8 cellular contexts compared by ENCODE assay signal in genomic region chr4:124713213-124713592, GRCh38. TPM values are rescaled to one million over a fixed set of nuclear protein-coding genes. Genes with fewer than 3 reads are reported as not detected.
DNase-seq lines count a peak whose midpoint lies in the region; ATAC-seq and TF ChIP-seq lines count a peak whose summit lies in the region.

No MANE protein-coding gene starts in this region.

- no peaks in the 10 kb centered on the region for H3K36me3 ChIP-seq in PC-9 (ENCODE audit: low read depth)
- H3K36me3 ChIP-seq in body of pancreas (replicated peaks in 1 of 2; ENCODE audit: insufficient read depth in 1 of 2, low read depth in 2 of 2), result no peaks in the 10 kb centered on the region
- H3K36me3 ChIP-seq in iPS DF 6.9 (ENCODE audit: control insufficient read depth, insufficient read depth, low read length), result no peaks in the 10 kb centered on the region

- POLR2A ChIA-PET in PC-9 (lab: Charles Lee; ENCODE audit: unreplicated experiment), result no interaction called here

- no peak for TF ChIP-seq CTCF in HL-60 (IDR thresholded peaks at IDR 0.05; ENCODE audit: insufficient read depth, low read length)
- TF ChIP-seq CTCF in PC-9 (conservative IDR thresholded peaks at IDR 0.05), result peak; percentile 56
- peak in 6 of 7 experiments; percentile 20 to 64 (median 51) for TF ChIP-seq CTCF in body of pancreas (IDR thresholded peaks at IDR 0.05)

- no peaks in the 10 kb centered on the region for H4K20me1 ChIP-seq in PC-9 (ENCODE audit: insufficient read depth)

- WGBS in body of pancreas, 2 donors, result 3 to 4% methylated on average over 11 of the region's 11 CpGs
- WGBS in iPS DF 6.9 (ENCODE audit: insufficient coverage, insufficient read length), result no CpG with 5 or more reads among the region's 11 CpGs

- peaks cover 24% of the 10 kb centered on the region for H3F3A ChIP-seq in PC-9 (ENCODE audit: insufficient read depth, low read depth)

- peak overlapping the region; percentile 61 for H3K27ac ChIP-seq in HL-60 (replicated peaks)
- H3K27ac ChIP-seq in PC-9, result peak overlapping the region; percentile 68
- H3K27ac ChIP-seq in body of pancreas, result peak overlapping the region; percentile 89 to 96 (median 92)
- H3K27ac ChIP-seq in iPS DF 6.9 (ENCODE audit: low read length), result no peak overlapping the region

- peaks cover 21% of the 10 kb centered on the region for H3K79me2 ChIP-seq in PC-9 (ENCODE audit: low read depth)

- H3K4me3 ChIP-seq in HL-60 (replicated peaks; ENCODE audit: insufficient read depth, low read length), result peak overlapping the region; percentile 76
- peak overlapping the region; percentile 92 for H3K4me3 ChIP-seq in PC-9
- H3K4me3 ChIP-seq in body of pancreas, result peak overlapping the region; percentile 63 to 68
- peak overlapping the region; percentile 44; the same call in 1 of the 2 replicates for H3K4me3 ChIP-seq in iPS DF 6.9 (ENCODE audit: low read length)

- TSS peak; percentile 99 for BruUV-seq in PC-9 (replicated peaks; lab: Mats Ljungman, UMichigan)

- no peak for TF ChIP-seq POLR2A in body of pancreas (IDR thresholded peaks at IDR 0.05)

- H2AFZ ChIP-seq in PC-9, result peak overlapping the region; percentile 95

- H3K9me2 ChIP-seq in PC-9 (ENCODE audit: insufficient read depth), result no peaks in the 10 kb centered on the region

- DNase-seq in DMS79 (lab: John Stamatoyannopoulos, UW) (peak; percentile 27), HL-60 (ENCODE audit: low read depth in 1 of 2, low spot score in 1 of 2) (peak in 1 of 2 experiments; percentile 46), PC-9 (peak; percentile 58 to 59), body of pancreas (peak; percentile 65 to 76 (median 68)), iPS DF 6.9 (ENCODE audit: low read depth, low spot score) (no peak), putamen (ENCODE audit: low spot score) (peak; percentile 89), GOT3 (lab: John Stamatoyannopoulos, UW) (no peak)

- H3K4me2 ChIP-seq in PC-9, result peak overlapping the region; percentile 67

- H3K9me3 ChIP-seq in PC-9 (ENCODE audit: insufficient read depth, low read depth) (no peaks in the 10 kb centered on the region), body of pancreas (no peaks in the 10 kb centered on the region), iPS DF 6.9 (ENCODE audit: control insufficient read depth, insufficient read depth, low read length) (no peaks in the 10 kb centered on the region)

- intact Hi-C loops in PC-9 (cut with micrococcal nuclease; ENCODE audit: unreplicated experiment) (loop anchor here (2.0 to 10.0 kb wide), 7 partner anchors 101 to 569 kb away; no protein-coding TSS in a partner anchor), body of pancreas (cut with DNase I) (no loop called here)

- CTCF ChIA-PET in PC-9 (lab: Charles Lee), result no interaction called here

- H3K4me1 ChIP-seq in PC-9 (replicated peaks; ENCODE audit: insufficient read depth) (peaks cover 25% of the 10 kb centered on the region), body of pancreas (peaks cover 26% of the 10 kb centered on the region), iPS DF 6.9 (ENCODE audit: control insufficient read depth, insufficient read depth, low read length) (no peaks in the 10 kb centered on the region; the same call in 1 of the 2 replicates)

- H3K27me3 ChIP-seq in HL-60 (ENCODE audit: insufficient read depth, poor library complexity, severe bottlenecking) (no peaks in the 10 kb centered on the region), PC-9 (ENCODE audit: insufficient read depth, low read depth) (no peaks in the 10 kb centered on the region), body of pancreas (no peaks in the 10 kb centered on the region), iPS DF 6.9 (ENCODE audit: control insufficient read depth, insufficient read depth, low read length) (no peaks in the 10 kb centered on the region)

- ATAC-seq in GM19468 (IDR thresholded peaks at IDR 0.05; ENCODE audit: extremely low read depth, unreplicated experiment) (peak; percentile 30), body of pancreas (peak; percentile 55)

RNA-seq across cellular contexts. Expression of gene ANKRD50, which starts 0.7 kb away (rescaled TPM):
- total RNA-seq in PC-9 (2021) (14.4 and 17.2 TPM in 2 replicates), body of pancreas (1 to 10 TPM; 5.6 to 6.7 TPM)

Comparison
In these comparisons a context has a peak if more than half of its experiments do, and no peak if none do; other contexts are left out.
1. DNase-seq: peak in DMS79 (single experiment), PC-9 (2 of 2), body of pancreas (4 of 4) and putamen (single experiment); none in iPS DF 6.9 (single experiment) and GOT3 (single experiment).
2. Peak in every context shown above with its lines, with median percentiles within 50 percentile points of each other: H3K4me3 ChIP-seq.